11 cellular contexts compared by ENCODE assay signal in genomic region chr17:1031711-1032110, GRCh38. TPM values are rescaled to one million over a fixed set of nuclear protein-coding genes. Genes with fewer than 3 reads are reported as not detected.
DNase-seq lines count a peak whose midpoint lies in the region; TF ChIP-seq lines count a peak whose summit lies in the region.
"Had no signal": no experiment of that assay in that cellular context is flagged by ENCODE, and none has a peak within 500 bp of the region (broad histone marks: within the 10 kb centered on the region; RNA-seq: fewer than 3 reads in every experiment).

No MANE protein-coding gene starts in this region.

- H2AFZ ChIP-seq in smooth muscle cell (ENCODE audit: low read depth): no peak overlapping the region

- DNase-seq in H7 (peak; percentile 93), endothelial cell (ENCODE audit: low spot score) (peak; percentile 43), iris pigment epithelial cell (ENCODE audit: low read depth) (peak; percentile 45), smooth muscle cell (lab: John Stamatoyannopoulos, UW; ENCODE audit: unreplicated experiment) (peak; percentile 12), COLO668 (lab: John Stamatoyannopoulos, UW; ENCODE audit: unreplicated experiment) (no peak), progenitor cell of endocrine pancreas (ENCODE audit: low spot score, unreplicated experiment) (no peak), GF-D8 (lab: John Stamatoyannopoulos, UW) (no peak)
- no peak for DNase-seq in activated CD4-positive, alpha-beta T cell treated with anti-CD3 and anti-CD28 coated beads for 4 hours
- DNase-seq: activated naive CD4-positive, alpha-beta T cell treated with anti-CD3 and anti-CD28 coated beads, Interleukin-2, amount 10 ng/mL, durations not matched to agents 7 days and 5 days; foreskin keratinocyte had no signal

- peaks cover 2% of the 10 kb centered on the region for H3K4me1 Mint-ChIP-seq in endothelial cell (ENCODE audit: unreplicated experiment)
- H3K4me1 Mint-ChIP-seq in progenitor cell of endocrine pancreas (ENCODE audit: low read depth): no peaks in the 10 kb centered on the region
- H3K4me1 Mint-ChIP-seq: activated naive CD4-positive, alpha-beta T cell treated with anti-CD3 and anti-CD28 coated beads, Interleukin-2, amount 10 ng/mL, durations not matched to agents 7 days and 5 days had no signal

- WGBS in smooth muscle cell (ENCODE audit: low lambda C conversion rate): 3% methylated on average over 6 of the region's 35 CpGs

- no peaks in the 10 kb centered on the region for H3K4me1 ChIP-seq in smooth muscle cell (ENCODE audit: low read depth)
- H3K4me1 ChIP-seq: foreskin keratinocyte had no signal

- H3K36me3 Mint-ChIP-seq in endothelial cell (ENCODE audit: low read depth, unreplicated experiment) (peaks cover 19% of the 10 kb centered on the region), progenitor cell of endocrine pancreas (ENCODE audit: insufficient read depth) (peaks cover 6% of the 10 kb centered on the region)

- TF ChIP-seq CTCF in endothelial cell (IDR thresholded peaks at IDR 0.05; ENCODE audit: unreplicated experiment) (no peak), smooth muscle cell (IDR thresholded peaks at IDR 0.05; ENCODE audit: borderline replicate concordance, insufficient read depth, poor library complexity, severe bottlenecking) (no peak), progenitor cell of endocrine pancreas (IDR thresholded peaks at IDR 0.05; ENCODE audit: unreplicated experiment) (no peak)

- no peaks in the 10 kb centered on the region for H3K9me3 ChIP-seq in smooth muscle cell (replicated peaks; ENCODE audit: low read depth)
- H3K9me3 ChIP-seq: neutrophil had no signal

- H3K36me3 ChIP-seq in H7 (replicated peaks; ENCODE audit: control insufficient read depth, insufficient read depth, low read length): no peaks in the 10 kb centered on the region
- H3K36me3 ChIP-seq in smooth muscle cell (ENCODE audit: low read depth): no peaks in the 10 kb centered on the region

- H3K27me3 ChIP-seq in H7 (ENCODE audit: control insufficient read depth, insufficient read depth, low read length): peaks cover 8% of the 10 kb centered on the region
- H3K27me3 ChIP-seq in smooth muscle cell (ENCODE audit: low read depth): peaks cover 3% of the 10 kb centered on the region
- H3K27me3 ChIP-seq: neutrophil had no signal

- no peak overlapping the region for H3K27ac Mint-ChIP-seq in endothelial cell (ENCODE audit: unreplicated experiment)
- H3K27ac Mint-ChIP-seq in progenitor cell of endocrine pancreas: no peak overlapping the region
- H3K27ac Mint-ChIP-seq: activated naive CD4-positive, alpha-beta T cell treated with anti-CD3 and anti-CD28 coated beads, Interleukin-2, amount 10 ng/mL, durations not matched to agents 7 days and 5 days had no signal

- no peaks in the 10 kb centered on the region for H3K9me3 Mint-ChIP-seq in endothelial cell (ENCODE audit: unreplicated experiment)
- no peaks in the 10 kb centered on the region for H3K9me3 Mint-ChIP-seq in progenitor cell of endocrine pancreas (ENCODE audit: low read depth)
- H3K9me3 Mint-ChIP-seq: activated naive CD4-positive, alpha-beta T cell treated with anti-CD3 and anti-CD28 coated beads, Interleukin-2, amount 10 ng/mL, durations not matched to agents 7 days and 5 days had no signal

- H3K4me3 ChIP-seq in H7 (ENCODE audit: insufficient read depth, low read depth, low read length): peak overlapping the region; percentile 59
- peak overlapping the region; percentile 23 for H3K4me3 ChIP-seq in smooth muscle cell

- peaks cover 9% of the 10 kb centered on the region for H3K27me3 Mint-ChIP-seq in endothelial cell (ENCODE audit: unreplicated experiment)
- H3K27me3 Mint-ChIP-seq in progenitor cell of endocrine pancreas: peaks cover 8% of the 10 kb centered on the region
- H3K27me3 Mint-ChIP-seq: activated naive CD4-positive, alpha-beta T cell treated with anti-CD3 and anti-CD28 coated beads, Interleukin-2, amount 10 ng/mL, durations not matched to agents 7 days and 5 days had no signal

- no peak overlapping the region for H3K9ac ChIP-seq in smooth muscle cell (ENCODE audit: low read depth)

- no peaks in the 10 kb centered on the region for H3K79me2 ChIP-seq in smooth muscle cell (ENCODE audit: low read depth)

- H4K20me1 ChIP-seq in smooth muscle cell (ENCODE audit: low read depth): peaks cover 87% of the 10 kb centered on the region

- H3F3A ChIP-seq in smooth muscle cell (ENCODE audit: low read depth): no peaks in the 10 kb centered on the region

- no peak overlapping the region for H3K27ac ChIP-seq in smooth muscle cell (ENCODE audit: low read depth)
- H3K27ac ChIP-seq: foreskin keratinocyte, neutrophil had no signal

- H3K4me2 ChIP-seq in smooth muscle cell: peak overlapping the region; percentile 76

- no peak overlapping the region for H3K4me3 Mint-ChIP-seq in endothelial cell (ENCODE audit: unreplicated experiment)
- H3K4me3 Mint-ChIP-seq in progenitor cell of endocrine pancreas (ENCODE audit: low read depth): no peak overlapping the region
- H3K4me3 Mint-ChIP-seq: activated naive CD4-positive, alpha-beta T cell treated with anti-CD3 and anti-CD28 coated beads, Interleukin-2, amount 10 ng/mL, durations not matched to agents 7 days and 5 days had no signal

RNA-seq across cellular contexts. Expression of gene TIMM22, which starts 34.8 kb away (rescaled TPM):
- total RNA-seq in H7 (2014; rRNA removed; shearing (Covaris generic)): 20.8 and 31.0 TPM in 2 replicates
- total RNA-seq in endothelial cell (ENCODE audit: unreplicated experiment) (17.1 TPM), smooth muscle cell (13.7 and 18.4 TPM in 2 replicates), progenitor cell of endocrine pancreas (14.1 and 14.3 TPM in 2 replicates)
- 24.0 and 27.9 TPM in 2 replicates for polyA plus RNA-seq in smooth muscle cell

RNA-seq across cellular contexts. Expression of gene NXN, which starts 52.1 kb away (rescaled TPM):
- 127 and 142 TPM in 2 replicates for total RNA-seq in H7 (2014; rRNA removed; shearing (Covaris generic))
- total RNA-seq in endothelial cell (ENCODE audit: unreplicated experiment): 53.9 TPM
- 58.3 and 89.0 TPM in 2 replicates for total RNA-seq in smooth muscle cell
- polyA plus RNA-seq in smooth muscle cell: 78.6 and 81.8 TPM in 2 replicates
- total RNA-seq in progenitor cell of endocrine pancreas: 53.1 and 56.0 TPM in 2 replicates

Comparison
In these comparisons a context has a peak if more than half of its experiments do, and no peak if none do; other contexts are left out.
1. DNase-seq: peak in H7 (single experiment), endothelial cell (single experiment), iris pigment epithelial cell (single experiment) and smooth muscle cell (single experiment); none in activated CD4-positive, alpha-beta T cell treated with anti-CD3 and anti-CD28 coated beads for 4 hours (0 of 2), COLO668 (single experiment), progenitor cell of endocrine pancreas (single experiment) and GF-D8 (single experiment).